Comparison of ENCODE assay signal across 2 cellular contexts in genomic region chr15:90718232-90718631, GRCh38.
TF ChIP-seq lines count a peak whose summit lies in the region.

No MANE protein-coding gene starts in this region.

TF ChIP-seq in A549, 52 proteins besides CTCF, POLR2A, EP300 and RAD21 (continued from another document):
- TF ChIP-seq MYC (IDR thresholded peaks at IDR 0.05; ENCODE audit: borderline replicate concordance, low read length) (no peak), JUN (IDR thresholded peaks at IDR 0.05) (no peak), EHF (CRISPR knock-in tag; IDR thresholded peaks at IDR 0.05) (no peak), E2F6 (IDR thresholded peaks at IDR 0.05; ENCODE audit: borderline replicate concordance, low read depth) (no peak), ELK1 (IDR thresholded peaks at IDR 0.05; ENCODE audit: low read depth, low read length) (no peak), RCOR1 (IDR thresholded peaks at IDR 0.05; ENCODE audit: low read depth, low read length) (no peak), MAZ (IDR thresholded peaks at IDR 0.05; ENCODE audit: borderline replicate concordance, low read depth, low read length) (no peak), CBX2 (IDR thresholded peaks at IDR 0.05; ENCODE audit: borderline replicate concordance, low read depth) (no peak), ZC3H11A (IDR thresholded peaks at IDR 0.05) (no peak), JUNB (IDR thresholded peaks at IDR 0.05) (no peak)
- TF ChIP-seq, protein P1, sequence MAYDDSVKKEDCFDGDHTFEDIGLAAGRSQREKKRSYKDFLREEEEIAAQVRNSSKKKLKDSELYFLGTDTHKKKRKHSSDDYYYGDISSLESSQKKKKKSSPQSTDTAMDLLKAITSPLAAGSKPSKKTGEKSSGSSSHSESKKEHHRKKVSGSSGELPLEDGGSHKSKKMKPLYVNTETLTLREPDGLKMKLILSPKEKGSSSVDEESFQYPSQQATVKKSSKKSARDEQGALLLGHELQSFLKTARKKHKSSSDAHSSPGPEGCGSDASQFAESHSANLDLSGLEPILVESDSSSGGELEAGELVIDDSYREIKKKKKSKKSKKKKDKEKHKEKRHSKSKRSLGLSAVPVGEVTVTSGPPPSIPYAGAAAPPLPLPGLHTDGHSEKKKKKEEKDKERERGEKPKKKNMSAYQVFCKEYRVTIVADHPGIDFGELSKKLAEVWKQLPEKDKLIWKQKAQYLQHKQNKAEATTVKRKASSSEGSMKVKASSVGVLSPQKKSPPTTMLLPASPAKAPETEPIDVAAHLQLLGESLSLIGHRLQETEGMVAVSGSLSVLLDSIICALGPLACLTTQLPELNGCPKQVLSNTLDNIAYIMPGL (CRISPR knock-in tag; IDR thresholded peaks at IDR 0.05; ENCODE audit: borderline replicate concordance), result no peak

TF ChIP-seq in GM23338, 12 proteins besides CTCF, POLR2A, EP300 and RAD21 (continued from another document):
- no peak for TF ChIP-seq ZNF462 (CRISPR knock-in tag; IDR thresholded peaks at IDR 0.05)
- TF ChIP-seq REST (IDR thresholded peaks at IDR 0.05; ENCODE audit: unreplicated experiment), result no peak
- TF ChIP-seq POLR2AphosphoS5 (IDR thresholded peaks at IDR 0.05; ENCODE audit: low read depth), result no peak
TF ChIP-seq in GM23338: peak in this region for 0.
